In genomic region chr7:75776295-75776971, GRCh38 we compare ENCODE assay signal across 8 cellular contexts. TPM values are rescaled to one million over a fixed set of nuclear protein-coding genes. Genes with fewer than 3 reads are reported as not detected.
DNase-seq lines count a peak whose midpoint lies in the region; ATAC-seq and TF ChIP-seq lines count a peak whose summit lies in the region.
"Had no signal": no experiment of that assay in that cellular context is flagged by ENCODE, and none has a peak within 500 bp of the region (broad histone marks: within the 10 kb centered on the region; RNA-seq: fewer than 3 reads in every experiment).

No MANE protein-coding gene starts in this region.

- peak; percentile 34 for TF ChIP-seq CTCF in VCaP (conservative IDR thresholded peaks at IDR 0.05)
- no peak for TF ChIP-seq CTCF in glutamatergic neuron (IDR thresholded peaks at IDR 0.05; ENCODE audit: partially characterized antibody, unreplicated experiment)

- H3K27ac Mint-ChIP-seq in glutamatergic neuron (ENCODE audit: unreplicated experiment): no peak overlapping the region

- H3K36me3 Mint-ChIP-seq in glutamatergic neuron (ENCODE audit: unreplicated experiment): peaks cover under 1% of the 10 kb centered on the region

- H3K9me3 Mint-ChIP-seq in glutamatergic neuron (ENCODE audit: unreplicated experiment): no peaks in the 10 kb centered on the region

- peaks cover 7% of the 10 kb centered on the region for H3K27me3 Mint-ChIP-seq in glutamatergic neuron (ENCODE audit: unreplicated experiment)

- H3K4me3 Mint-ChIP-seq in glutamatergic neuron (ENCODE audit: unreplicated experiment): no peak overlapping the region

- peaks cover 4% of the 10 kb centered on the region for H3K4me1 Mint-ChIP-seq in glutamatergic neuron (ENCODE audit: low read depth, unreplicated experiment)

- in situ Hi-C loops in KBM-7 (cut with MboI; ENCODE audit: low pct_unique_long_range_greater_than_20kb, low sequenced_read_pairs): no loop called here

- no peak overlapping the region for H3K27ac ChIP-seq in VCaP

- DNase-seq in KBM-7 (peak; percentile 60), dermis blood vessel endothelial cell (peak; percentile 36), glutamatergic neuron (no peak), left ventricle myocardium superior (no peak)
- DNase-seq in stimulated activated CD8-positive, alpha-beta memory T cell treated with anti-CD3 and anti-CD28 coated beads, Interleukin-4, amount 100 ng/mL, for 24 hours (ENCODE audit: low read depth): peak; percentile 30

- no peak for ATAC-seq in GM21367 (IDR thresholded peaks at IDR 0.05; ENCODE audit: unreplicated experiment)
- ATAC-seq in left ventricle myocardium superior: no peak

- intact Hi-C loops in left ventricle myocardium superior (cut with micrococcal nuclease): no loop called here

RNA-seq across cellular contexts. Expression of gene CCL26, which starts 4.4 kb away (rescaled TPM):
- total RNA-seq in dermis blood vessel endothelial cell: not detected in 2 replicates
- total RNA-seq in glutamatergic neuron (ENCODE audit: unreplicated experiment): not detected
- not detected for total RNA-seq in left ventricle myocardium superior
- total RNA-seq: temporal lobe had no signal

RNA-seq across cellular contexts. Expression of gene CCL24, which starts 37.2 kb away (rescaled TPM):
- total RNA-seq in dermis blood vessel endothelial cell (not detected in 2 replicates), glutamatergic neuron (ENCODE audit: unreplicated experiment) (not detected), left ventricle myocardium superior (0.47 TPM)
- total RNA-seq: temporal lobe had no signal

RNA-seq across cellular contexts. Expression of gene HIP1, which starts 37.7 kb away (rescaled TPM):
- total RNA-seq in dermis blood vessel endothelial cell (60.2 and 79.1 TPM in 2 replicates), glutamatergic neuron (ENCODE audit: unreplicated experiment) (65.5 TPM), left ventricle myocardium superior (17.8 TPM)

Comparison
In these comparisons a context has a peak if more than half of its experiments do, and no peak if none do; other contexts are left out.
1. DNase-seq: peak in KBM-7 (single experiment), dermis blood vessel endothelial cell (single experiment) and stimulated activated CD8-positive, alpha-beta memory T cell treated with anti-CD3 and anti-CD28 coated beads, Interleukin-4, amount 100 ng/mL, for 24 hours (single experiment); none in glutamatergic neuron (single experiment) and left ventricle myocardium superior (single experiment).